In genomic region chr7:26667514-26668133, GRCh38 we compare ENCODE assay signal across 8 cellular contexts.
DNase-seq lines count a peak whose midpoint lies in the region; ATAC-seq and TF ChIP-seq lines count a peak whose summit lies in the region.

No MANE protein-coding gene starts in this region.

- no peaks in the 10 kb centered on the region for H3K9me3 Mint-ChIP-seq in activated naive CD4-positive, alpha-beta T cell treated with anti-CD3 and anti-CD28 coated beads, Interleukin-2, amount 50 U/mL, for 72 hours

- H3K9me3 ChIP-seq in RWPE2 (ENCODE audit: severe bottlenecking) = no peaks in the 10 kb centered on the region
- H3K9me3 ChIP-seq in parathyroid adenoma (ENCODE audit: control insufficient read depth, low read length) = no peaks in the 10 kb centered on the region

- H2AFZ ChIP-seq in parathyroid adenoma = no peak overlapping the region

- DNase-seq in AG04449 (ENCODE audit: low read depth, low spot score) (peak; percentile 59), MV-4-11 (lab: John Stamatoyannopoulos, UW) (peak; percentile 90), RWPE2 (ENCODE audit: low spot score) (peak; percentile 63), globus pallidus (ENCODE audit: low spot score) (peak; percentile 97)
- peak in 1 of 2 donors; percentile 55 for DNase-seq in activated naive CD4-positive, alpha-beta T cell treated with anti-CD3 and anti-CD28 coated beads, Interleukin-2, amount 50 U/mL, for 72 hours (ENCODE audit: low spot score in 2 of 2)

- ATAC-seq in GM18517 (IDR thresholded peaks at IDR 0.05; ENCODE audit: unreplicated experiment) (peak; percentile 66), RWPE2 (ENCODE audit: low read depth) (peak; percentile 86), HG02588 (IDR thresholded peaks at IDR 0.05; ENCODE audit: unreplicated experiment) (no peak)
- peak; percentile 53 to 72 for ATAC-seq in activated naive CD4-positive, alpha-beta T cell treated with anti-CD3 and anti-CD28 coated beads, Interleukin-2, amount 50 U/mL, for 72 hours

- POLR2A ChIA-PET in AG04449 (lab: Yijun Ruan, JAX) = no interaction called here

- H3K36me3 ChIP-seq in RWPE2 (ENCODE audit: low read depth) (no peaks in the 10 kb centered on the region), parathyroid adenoma (ENCODE audit: control insufficient read depth, insufficient read depth, low read length) (no peaks in the 10 kb centered on the region)

- TF ChIP-seq CTCF in AG04449 (IDR thresholded peaks at IDR 0.05; ENCODE audit: insufficient read depth, low read length, missing control alignments) = peak; percentile 78
- peak; percentile 99 for TF ChIP-seq CTCF in RWPE2 (IDR thresholded peaks at IDR 0.05; ENCODE audit: poor library complexity, severe bottlenecking)
- TF ChIP-seq CTCF in parathyroid adenoma (IDR thresholded peaks at IDR 0.05) = peak; percentile 85

- CTCF ChIA-PET in AG04449 (lab: Yijun Ruan, JAX) = interaction anchor here (0.6 to 13.3 kb wide), 22 partner anchors 9 to 775 kb away, joined by 3 to 179 read pairs (median 5); partner anchors contain the start of gene HOXA4

- H3K36me3 Mint-ChIP-seq in activated naive CD4-positive, alpha-beta T cell treated with anti-CD3 and anti-CD28 coated beads, Interleukin-2, amount 50 U/mL, for 72 hours = no peaks in the 10 kb centered on the region

- H3K4me3 ChIP-seq in AG04449 (ENCODE audit: low read depth, low read length) = no peak overlapping the region
- no peak overlapping the region for H3K4me3 ChIP-seq in RWPE2 (ENCODE audit: severe bottlenecking)
- H3K4me3 ChIP-seq in parathyroid adenoma (ENCODE audit: low read depth, low read length) = no peak overlapping the region

- no peak overlapping the region for H3K9ac ChIP-seq in parathyroid adenoma

- H3K27ac ChIP-seq in RWPE2 (ENCODE audit: poor library complexity, severe bottlenecking) (no peak overlapping the region), parathyroid adenoma (no peak overlapping the region)

- H3K27ac Mint-ChIP-seq in activated naive CD4-positive, alpha-beta T cell treated with anti-CD3 and anti-CD28 coated beads, Interleukin-2, amount 50 U/mL, for 72 hours = no peak overlapping the region

- H3K27me3 ChIP-seq in RWPE2 (ENCODE audit: insufficient read depth, poor library complexity, severe bottlenecking) (no peaks in the 10 kb centered on the region), parathyroid adenoma (ENCODE audit: control insufficient read depth, insufficient read depth, low read length) (no peaks in the 10 kb centered on the region)

- H3K4me1 ChIP-seq in RWPE2 (ENCODE audit: insufficient read depth, poor library complexity, severe bottlenecking) (no peaks in the 10 kb centered on the region), parathyroid adenoma (no peaks in the 10 kb centered on the region)

- no peak overlapping the region for H3K4me2 ChIP-seq in parathyroid adenoma (ENCODE audit: low read length)

- H3K79me2 ChIP-seq in parathyroid adenoma = no peaks in the 10 kb centered on the region
